Comparison of ENCODE assay signal across 29 cellular contexts in genomic region chr1:185053204-185053603, GRCh38.
"Had no signal": no experiment of that assay in that cellular context is flagged by ENCODE, and none has a peak within 500 bp of the region (broad histone marks: within the 10 kb centered on the region; RNA-seq: fewer than 3 reads in every experiment).

No MANE protein-coding gene starts in this region.

- H3K9me3 ChIP-seq: left lung, lower lobe of right lung, pancreas, prostate gland, sigmoid colon, spleen, suprapubic skin, thoracic aorta, tibial artery, uterus had no signal

- H3K36me3 ChIP-seq: lower lobe of right lung, pancreas, prostate gland, sigmoid colon, suprapubic skin, thoracic aorta, tibial artery, uterus had no signal

- H3K27ac Mint-ChIP-seq: immature natural killer cell; nephron; stimulated activated effector memory CD8-positive, alpha-beta T cell treated with anti-CD3 and anti-CD28 coated beads, Interleukin-12 subunit alpha, Interleukin-12 subunit beta, amount 100 ng/mL, for 72 hours; stimulated activated naive CD8-positive, alpha-beta T cell treated with anti-CD3 and anti-CD28 coated beads, Interleukin-15, Interleukin-2, amounts not matched to agents 100 ng/mL and 50 ng/mL, for 24 hours; type B pancreatic cell had no signal

- FAIRE-seq: islet of Langerhans, kidney, pancreas, small intestine had no signal

- H3K27ac ChIP-seq: left lung, lower lobe of right lung, pancreas, prostate gland, sigmoid colon, spleen, suprapubic skin, thoracic aorta, tibial artery, uterus had no signal

- H3K27me3 Mint-ChIP-seq: naive thymus-derived CD8-positive, alpha-beta T cell; stimulated activated naive CD8-positive, alpha-beta T cell treated with anti-CD3 and anti-CD28 coated beads, Interleukin-15, Interleukin-2, amounts not matched to agents 100 ng/mL and 50 ng/mL, for 24 hours; type B pancreatic cell had no signal

- ATAC-seq: left colon; left lung; lower lobe of right lung; naive thymus-derived CD8-positive, alpha-beta T cell; pancreas; right cardiac atrium; stimulated activated effector memory CD8-positive, alpha-beta T cell treated with anti-CD3 and anti-CD28 coated beads, Interleukin-12 subunit alpha, Interleukin-12 subunit beta, amount 100 ng/mL, for 72 hours had no signal

- H3K4me1 ChIP-seq: prostate gland, uterus had no signal

- DNase-seq: immature natural killer cell; kidney; left colon; left lung; lower lobe of right lung; mammary epithelial cell; mesenchymal stem cell; naive thymus-derived CD8-positive, alpha-beta T cell; nucleus accumbens; pancreas; posterior cingulate gyrus; retina; right cardiac atrium; sigmoid colon; small intestine; spleen; stimulated activated CD4-positive, alpha-beta T cell treated with anti-CD3 and anti-CD28 coated beads, Interleukin-4, amount 100 ng/mL, for 24 hours; stimulated activated naive CD4-positive, alpha-beta T cell; tibial artery; uterus had no signal

- H3K4me3 Mint-ChIP-seq: immature natural killer cell; naive thymus-derived CD8-positive, alpha-beta T cell; nephron; neural crest cell; stimulated activated effector memory CD8-positive, alpha-beta T cell treated with anti-CD3 and anti-CD28 coated beads, Interleukin-12 subunit alpha, Interleukin-12 subunit beta, amount 100 ng/mL, for 72 hours; stimulated activated naive CD8-positive, alpha-beta T cell treated with anti-CD3 and anti-CD28 coated beads, Interleukin-15, Interleukin-2, amounts not matched to agents 100 ng/mL and 50 ng/mL, for 24 hours; type B pancreatic cell had no signal

- H3K36me3 Mint-ChIP-seq: stimulated activated effector memory CD8-positive, alpha-beta T cell treated with anti-CD3 and anti-CD28 coated beads, Interleukin-12 subunit alpha, Interleukin-12 subunit beta, amount 100 ng/mL, for 72 hours had no signal

- H3K9me3 Mint-ChIP-seq: immature natural killer cell; naive thymus-derived CD8-positive, alpha-beta T cell; nephron had no signal

- H3K4me3 ChIP-seq: left lung, lower lobe of right lung, pancreas, prostate gland, sigmoid colon, spleen, suprapubic skin, thoracic aorta, tibial artery, uterus had no signal

- H3K27me3 ChIP-seq: left lung, pancreas, sigmoid colon, spleen, suprapubic skin, tibial artery, uterus had no signal
